In genomic region chr17:44220211-44221071, GRCh38 we compare ENCODE assay signal across 8 cellular contexts. TPM values are rescaled to one million over a fixed set of nuclear protein-coding genes. Genes with fewer than 3 reads are reported as not detected.
A peak's percentile ranks its signal among the peaks of the same experiment; 100 is the strongest.
DNase-seq lines count a peak whose midpoint lies in the region; ATAC-seq and TF ChIP-seq lines count a peak whose summit lies in the region.

No MANE protein-coding gene starts in this region.

- H3K4me1 ChIP-seq in A673 (ENCODE audit: insufficient read depth, low read length, poor library complexity, severe bottlenecking) (peaks cover 9% of the 10 kb centered on the region), mucosa of descending colon (ENCODE audit: low read depth) (peaks cover 29% of the 10 kb centered on the region)

- H3K4me1 Mint-ChIP-seq in endothelial cell (ENCODE audit: unreplicated experiment): peaks cover 31% of the 10 kb centered on the region

- CTCF ChIA-PET in A673 (lab: Charles Lee): interaction anchor here (1.0 kb wide), 1 partner anchor 10 kb away, joined by 6 read pairs; no protein-coding TSS in a partner anchor

- H3K36me3 Mint-ChIP-seq in endothelial cell (ENCODE audit: low read depth, unreplicated experiment): peaks cover 14% of the 10 kb centered on the region

- H3K36me3 ChIP-seq in A673 (ENCODE audit: insufficient read depth, low read length, poor library complexity, severe bottlenecking): peaks cover 18% of the 10 kb centered on the region
- H3K36me3 ChIP-seq in mucosa of descending colon (ENCODE audit: low read depth): no peaks in the 10 kb centered on the region

- ATAC-seq in mucosa of descending colon (peak; percentile 13), GM21619 (IDR thresholded peaks at IDR 0.05; ENCODE audit: unreplicated experiment) (no peak)

- POLR2A ChIA-PET in A673 (lab: Charles Lee; ENCODE audit: low non-redundant PET): no interaction called here

- H3K9me3 Mint-ChIP-seq in endothelial cell (ENCODE audit: unreplicated experiment): no peaks in the 10 kb centered on the region

- H3K9me3 ChIP-seq in A673 (ENCODE audit: low read depth, low read length, poor library complexity, severe bottlenecking) (no peaks in the 10 kb centered on the region), mucosa of descending colon (no peaks in the 10 kb centered on the region)

- H3K27ac ChIP-seq in A673 (ENCODE audit: low read depth, low read length, poor library complexity, severe bottlenecking): peak overlapping the region; percentile 94

- intact Hi-C loops in A673 (cut with micrococcal nuclease; ENCODE audit: unreplicated experiment) (loop anchor here (5.0 kb wide), 1 partner anchor 107 kb away; no protein-coding TSS in a partner anchor), mucosa of descending colon (cut with DNase I, micrococcal nuclease) (no loop called here)

- TF ChIP-seq POLR2A in GM18526 (IDR thresholded peaks at IDR 0.05; ENCODE audit: extremely low read depth, insufficient read length): peak; percentile 27

- H3K27me3 Mint-ChIP-seq in endothelial cell (ENCODE audit: unreplicated experiment): peaks cover 21% of the 10 kb centered on the region

- no peaks in the 10 kb centered on the region for H3K27me3 ChIP-seq in A673 (replicated peaks; ENCODE audit: insufficient read depth, low read depth, low read length, poor library complexity)

- peak; percentile 47 for DNase-seq in A673 (ENCODE audit: low spot score)
- peak; percentile 71 for DNase-seq in NCI-H2171 treated with DMSO at 0.1 percent for 48 hours (lab: John Stamatoyannopoulos, UW)
- DNase-seq in activated CD8-positive, alpha-beta memory T cell treated with anti-CD3 and anti-CD28 coated beads for 24 hours: peak; percentile 88
- DNase-seq in endothelial cell (ENCODE audit: low spot score): peak; percentile 33
- peak; percentile 53 to 74 (median 72) for DNase-seq in mucosa of descending colon
- peak; percentile 29 for DNase-seq in superior temporal gyrus (ENCODE audit: extremely low spot score)

- H3K27ac Mint-ChIP-seq in endothelial cell (ENCODE audit: unreplicated experiment): peak overlapping the region; percentile 36

- peak overlapping the region; percentile 97 for H3K4me3 Mint-ChIP-seq in endothelial cell (ENCODE audit: unreplicated experiment)

- BruUV-seq in A673 (replicated peaks; lab: Mats Ljungman, UMichigan): no TSS peak

- TF ChIP-seq CTCF in A673 (conservative IDR thresholded peaks at IDR 0.05; ENCODE audit: low read depth, low read length) (no peak), endothelial cell (IDR thresholded peaks at IDR 0.05; ENCODE audit: unreplicated experiment) (no peak), mucosa of descending colon (IDR thresholded peaks at IDR 0.05) (no peak)

- H3K4me3 ChIP-seq in A673 (ENCODE audit: low read depth, low read length, poor library complexity, severe bottlenecking): peak overlapping the region; percentile 72
- peak overlapping the region; percentile 95 for H3K4me3 ChIP-seq in mucosa of descending colon

RNA-seq across cellular contexts. Expression of gene UBTF, which starts 1.0 kb away (rescaled TPM):
- total RNA-seq in A673 (2021) (101 and 114 TPM in 2 replicates), endothelial cell (ENCODE audit: unreplicated experiment) (63.8 TPM), mucosa of descending colon (10 to 100 TPM; 68.6 to 88.4 (median 73.4) TPM)

RNA-seq across cellular contexts. Expression of gene ATXN7L3, which starts 20.8 kb away (rescaled TPM):
- total RNA-seq in A673 (2021) (36.9 and 44.5 TPM in 2 replicates), endothelial cell (ENCODE audit: unreplicated experiment) (152 TPM), mucosa of descending colon (10 to 100 TPM; 86.8 to 96.4 (median 89.0) TPM)

RNA-seq across cellular contexts. Expression of gene TMUB2, which starts 33.7 kb away (rescaled TPM):
- 13.0 and 13.3 TPM in 2 replicates for total RNA-seq in A673 (2021)
- total RNA-seq in endothelial cell (ENCODE audit: unreplicated experiment): 39.2 TPM
- total RNA-seq in mucosa of descending colon: 10 to 100 TPM; 47.2 to 58.6 (median 49.1) TPM

RNA-seq across cellular contexts. Expression of gene SLC4A1, which starts 47.5 kb away (rescaled TPM):
- not detected in 2 replicates for total RNA-seq in A673 (2021)
- total RNA-seq in endothelial cell (ENCODE audit: unreplicated experiment): not detected
- total RNA-seq in mucosa of descending colon: not detected

RNA-seq across cellular contexts. Expression of gene ASB16, which starts 49.9 kb away (rescaled TPM):
- total RNA-seq in A673 (2021) (0.17 TPM in 1 of 2 replicates, not detected in the other), endothelial cell (ENCODE audit: unreplicated experiment) (not detected), mucosa of descending colon (1 to 10 TPM in 1 of 3 donors, under 1 TPM in 1, not detected in 1; 0.29 to 1.7 TPM)

Comparison
In these comparisons a context has a peak if more than half of its experiments do, and no peak if none do; other contexts are left out.
1. DNase-seq: peak in every context shown above with its lines; median percentile 88 in activated CD8-positive, alpha-beta memory T cell treated with anti-CD3 and anti-CD28 coated beads for 24 hours; 72 in mucosa of descending colon; 71 in NCI-H2171 treated with DMSO at 0.1 percent for 48 hours; 47 in A673; 33 in endothelial cell; 29 in superior temporal gyrus.